20 cellular contexts compared by ENCODE assay signal in genomic region chr16:74496054-74496453, GRCh38.
"Had no signal": no experiment of that assay in that cellular context is flagged by ENCODE, and none has a peak within 500 bp of the region (broad histone marks: within the 10 kb centered on the region; RNA-seq: fewer than 3 reads in every experiment).

No MANE protein-coding gene starts in this region.

- ATAC-seq: Panc1, PC-3, SK-N-SH treated with all-trans-retinoic acid at 6 μM for 48 hours had no signal

- DNase-seq: Kasumi-1; KBM-7; NCI-H1048; NCI-H1105; NCI-H1417; NCI-H1436 treated with DMSO at 0.1 percent for 48 hours; NCI-H1694; NCI-H187 treated with DMSO at 0.1 percent for 48 hours; NCI-H2029 treated with DMSO at 0.1 percent for 48 hours; NCI-H345; NCI-H526 treated with DMSO at 0.1 percent for 48 hours; NCI-H774; NK-92 treated with Interleukin-12 subunit alpha and Interleukin-12 subunit beta, amount 100 ng/mL, for 24 hours; PC-3; SHP77 had no signal

- H3K27ac ChIP-seq: HL-60, RWPE1 had no signal

- FAIRE-seq: HTR-8/SVneo had no signal
